Comparison of ENCODE assay signal across 18 cellular contexts in genomic region chr17:74059471-74059870, GRCh38.
DNase-seq lines count a peak whose midpoint lies in the region; ATAC-seq and TF ChIP-seq lines count a peak whose summit lies in the region.
"Had no signal": no experiment of that assay in that cellular context is flagged by ENCODE, and none has a peak within 500 bp of the region (broad histone marks: within the 10 kb centered on the region; RNA-seq: fewer than 3 reads in every experiment).

No MANE protein-coding gene starts in this region.

- TF ChIP-seq CTCF in brain (conservative IDR thresholded peaks at IDR 0.05): no peak
- TF ChIP-seq CTCF in stomach (IDR thresholded peaks at IDR 0.05): no peak

- intact Hi-C loops in stomach (cut with DNase I; ENCODE audit: low total_unique reads): no loop called here

- TF ChIP-seq EP300 in stomach (IDR thresholded peaks at IDR 0.05): no peak

- no peak for ATAC-seq in activated T-helper 17 cell treated with anti-CD3 and anti-CD28 coated beads, Interleukin-2, amount 50 U/mL, for 72 hours (replicated peaks)
- no peak for ATAC-seq in HG03039 (IDR thresholded peaks at IDR 0.05; ENCODE audit: unreplicated experiment)
- ATAC-seq: foreskin keratinocyte, right lobe of liver had no signal

- no peaks in the 10 kb centered on the region for H3K36me3 ChIP-seq in stomach
- H3K36me3 ChIP-seq: adrenal gland, BLaER1, right lobe of liver, suprapubic skin had no signal

- H3K4me1 Mint-ChIP-seq in brain: peaks cover 59% of the 10 kb centered on the region
- no peaks in the 10 kb centered on the region for H3K4me1 Mint-ChIP-seq in activated T-helper 17 cell treated with anti-CD3 and anti-CD28 coated beads, Interleukin-2, amount 50 U/mL, for 72 hours
- H3K4me1 Mint-ChIP-seq in activated naive CD4-positive, alpha-beta T cell treated with anti-CD3 and anti-CD28 coated beads, Interleukin-2, amount 10 ng/mL, durations not matched to agents 7 days and 5 days: no peaks in the 10 kb centered on the region

- no peaks in the 10 kb centered on the region for H3K9me3 ChIP-seq in stomach
- H3K9me3 ChIP-seq: adrenal gland, BLaER1, right lobe of liver, suprapubic skin had no signal

- peaks cover 4 to 15% (median 8%) of the 10 kb centered on the region in 5 experiments for H3K9me3 Mint-ChIP-seq in brain
- no peaks in the 10 kb centered on the region for H3K9me3 Mint-ChIP-seq in activated T-helper 17 cell treated with anti-CD3 and anti-CD28 coated beads, Interleukin-2, amount 50 U/mL, for 72 hours
- H3K9me3 Mint-ChIP-seq in activated naive CD4-positive, alpha-beta T cell treated with anti-CD3 and anti-CD28 coated beads, Interleukin-2, amount 10 ng/mL, durations not matched to agents 7 days and 5 days: no peaks in the 10 kb centered on the region
- H3K9me3 Mint-ChIP-seq: activated CD4-positive, alpha-beta memory T cell treated with anti-CD3 and anti-CD28 coated beads for 36 hours; activated T-helper 1 cell treated with anti-CD3 and anti-CD28 coated beads, Interleukin-12 subunit alpha, Interleukin-12 subunit beta, Interleukin-2, Interleukin-4 antibody, amounts not matched to agents 30 ng/mL and 10 ng/mL and 1 ng/mL, durations not matched to agents 14 hours and 24 hours and 36 hours had no signal

- DNase-seq in NCI-H1417 (lab: John Stamatoyannopoulos, UW): peak; percentile 55 to 91 (median 77)
- DNase-seq in NCI-H345 (lab: John Stamatoyannopoulos, UW): peak; percentile 87
- peak; percentile 27 for DNase-seq in stomach
- DNase-seq in activated naive CD4-positive, alpha-beta T cell treated with anti-CD3 and anti-CD28 coated beads, Interleukin-2, amount 10 ng/mL, durations not matched to agents 7 days and 5 days: no peak
- DNase-seq: activated CD4-positive, alpha-beta memory T cell treated with anti-CD3 and anti-CD28 coated beads for 36 hours; foreskin keratinocyte; GM23248; mammary epithelial cell; NCI-H446 treated with DMSO at 0.1 percent for 48 hours; nephron progenitor cell; right lobe of liver had no signal

- H3K27ac Mint-ChIP-seq in brain: peak overlapping the region; percentile 43 to 90 (median 78)
- H3K27ac Mint-ChIP-seq in activated T-helper 17 cell treated with anti-CD3 and anti-CD28 coated beads, Interleukin-2, amount 50 U/mL, for 72 hours: no peak overlapping the region
- no peak overlapping the region for H3K27ac Mint-ChIP-seq in activated naive CD4-positive, alpha-beta T cell treated with anti-CD3 and anti-CD28 coated beads, Interleukin-2, amount 10 ng/mL, durations not matched to agents 7 days and 5 days
- H3K27ac Mint-ChIP-seq: activated CD4-positive, alpha-beta memory T cell treated with anti-CD3 and anti-CD28 coated beads for 36 hours; activated T-helper 1 cell treated with anti-CD3 and anti-CD28 coated beads, Interleukin-12 subunit alpha, Interleukin-12 subunit beta, Interleukin-2, Interleukin-4 antibody, amounts not matched to agents 30 ng/mL and 10 ng/mL and 1 ng/mL, durations not matched to agents 14 hours and 24 hours and 36 hours had no signal

- H3K27me3 ChIP-seq in stomach: peaks cover 0 to 74% (median 23%) of the 10 kb centered on the region in 3 donors
- H3K27me3 ChIP-seq: adrenal gland, BLaER1, foreskin keratinocyte, right lobe of liver had no signal

- H3K36me3 Mint-ChIP-seq in brain: no peaks in the 10 kb centered on the region
- H3K36me3 Mint-ChIP-seq in activated T-helper 17 cell treated with anti-CD3 and anti-CD28 coated beads, Interleukin-2, amount 50 U/mL, for 72 hours (ENCODE audit: low read depth): no peaks in the 10 kb centered on the region
- no peaks in the 10 kb centered on the region for H3K36me3 Mint-ChIP-seq in activated naive CD4-positive, alpha-beta T cell treated with anti-CD3 and anti-CD28 coated beads, Interleukin-2, amount 10 ng/mL, durations not matched to agents 7 days and 5 days
- H3K36me3 Mint-ChIP-seq: activated CD4-positive, alpha-beta memory T cell treated with anti-CD3 and anti-CD28 coated beads for 36 hours had no signal

- no peaks in the 10 kb centered on the region for H3K4me1 ChIP-seq in stomach
- H3K4me1 ChIP-seq: adrenal gland, foreskin keratinocyte, right lobe of liver, suprapubic skin had no signal

- H3K27me3 Mint-ChIP-seq in brain: peaks cover 4% of the 10 kb centered on the region
- peaks cover 31% of the 10 kb centered on the region for H3K27me3 Mint-ChIP-seq in activated T-helper 17 cell treated with anti-CD3 and anti-CD28 coated beads, Interleukin-2, amount 50 U/mL, for 72 hours
- H3K27me3 Mint-ChIP-seq in activated naive CD4-positive, alpha-beta T cell treated with anti-CD3 and anti-CD28 coated beads, Interleukin-2, amount 10 ng/mL, durations not matched to agents 7 days and 5 days: peaks cover 60% of the 10 kb centered on the region

- no peak for TF ChIP-seq POLR2A in stomach (IDR thresholded peaks at IDR 0.05)

- H3K4me3 ChIP-seq in stomach: no peak overlapping the region
- H3K4me3 ChIP-seq: adrenal gland, BLaER1, GM23248, right lobe of liver, suprapubic skin had no signal

- no peak overlapping the region for H3K27ac ChIP-seq in stomach
- H3K27ac ChIP-seq: adrenal gland, BLaER1, foreskin keratinocyte, GM23248, right lobe of liver, suprapubic skin had no signal

- 51 to 73% (median 61%) methylated on average over 3 of the region's 3 CpGs for WGBS in stomach, 5 donors

- CTCF ChIA-PET in activated naive CD4-positive, alpha-beta T cell treated with anti-CD3 and anti-CD28 coated beads, Interleukin-2, amount 10 ng/mL, durations not matched to agents 7 days and 5 days (lab: Charles Lee): no interaction called here

- H3K4me3 Mint-ChIP-seq in brain: peak overlapping the region in 1 of 5 experiments; percentile 4
- no peak overlapping the region for H3K4me3 Mint-ChIP-seq in activated T-helper 17 cell treated with anti-CD3 and anti-CD28 coated beads, Interleukin-2, amount 50 U/mL, for 72 hours
- H3K4me3 Mint-ChIP-seq in activated naive CD4-positive, alpha-beta T cell treated with anti-CD3 and anti-CD28 coated beads, Interleukin-2, amount 10 ng/mL, durations not matched to agents 7 days and 5 days: no peak overlapping the region
- H3K4me3 Mint-ChIP-seq: activated CD4-positive, alpha-beta memory T cell treated with anti-CD3 and anti-CD28 coated beads for 36 hours; activated T-helper 1 cell treated with anti-CD3 and anti-CD28 coated beads, Interleukin-12 subunit alpha, Interleukin-12 subunit beta, Interleukin-2, Interleukin-4 antibody, amounts not matched to agents 30 ng/mL and 10 ng/mL and 1 ng/mL, durations not matched to agents 14 hours and 24 hours and 36 hours; nephron progenitor cell had no signal

Comparison
In these comparisons a context has a peak if more than half of its experiments do, and no peak if none do; other contexts are left out.
1. H3K27ac Mint-ChIP-seq: peak in brain (5 of 5); none in activated T-helper 17 cell treated with anti-CD3 and anti-CD28 coated beads, Interleukin-2, amount 50 U/mL, for 72 hours (single experiment) and activated naive CD4-positive, alpha-beta T cell treated with anti-CD3 and anti-CD28 coated beads, Interleukin-2, amount 10 ng/mL, durations not matched to agents 7 days and 5 days (single experiment).